8 cellular contexts compared by ENCODE assay signal in genomic region chr16:50265260-50265659, GRCh38. TPM values are rescaled to one million over a fixed set of nuclear protein-coding genes. Genes with fewer than 3 reads are reported as not detected.
DNase-seq lines count a peak whose midpoint lies in the region; ATAC-seq, FAIRE-seq and TF ChIP-seq lines count a peak whose summit lies in the region.

No MANE protein-coding gene starts in this region.

- ATAC-seq in GM18909 (IDR thresholded peaks at IDR 0.05; ENCODE audit: poor library complexity, unreplicated experiment), result no peak

- TF ChIP-seq POLR2A in GM12892 (IDR thresholded peaks at IDR 0.05; ENCODE audit: low read depth, low read length), result no peak

- H3K27me3 Mint-ChIP-seq in activated T-helper 2 cell treated with anti-CD3 and anti-CD28 coated beads, Interferon-gamma antibody, Interleukin-2, Interleukin-4, amounts not matched to agents 10 μg/mL and 5 μg/mL and 100 μg/mL, durations not matched to agents 14 hours and 24 hours and 36 hours (ENCODE audit: low read depth), result peaks cover 4% of the 10 kb centered on the region

- intact Hi-C loops in activated T-helper 2 cell treated with anti-CD3 and anti-CD28 coated beads, Interferon-gamma antibody, Interleukin-2, Interleukin-4, amounts not matched to agents 10 μg/mL and 5 μg/mL and 100 μg/mL, durations not matched to agents 14 hours and 24 hours and 36 hours (cut with micrococcal nuclease), result loop anchor here (5.0 kb wide), 3 partner anchors 47 to 482 kb away; no protein-coding TSS in a partner anchor

- H3K27ac Mint-ChIP-seq in activated T-helper 2 cell treated with anti-CD3 and anti-CD28 coated beads, Interferon-gamma antibody, Interleukin-2, Interleukin-4, amounts not matched to agents 10 μg/mL and 5 μg/mL and 100 μg/mL, durations not matched to agents 14 hours and 24 hours and 36 hours, result peak overlapping the region; percentile 68

- DNase-seq in AG09319 (ENCODE audit: extremely low read depth, low read depth) (no peak), GM12892 (ENCODE audit: insufficient read length) (no peak), NCI-H2171 (lab: John Stamatoyannopoulos, UW) (peak; percentile 52), mesenteric fat pad (ENCODE audit: low spot score) (peak; percentile 59), NCI-H1105 (lab: John Stamatoyannopoulos, UW) (no peak)
- peak; percentile 37 for DNase-seq in activated T-helper 2 cell treated with anti-CD3 and anti-CD28 coated beads, Interferon-gamma antibody, Interleukin-2, Interleukin-4, amounts not matched to agents 10 μg/mL and 5 μg/mL and 100 μg/mL, durations not matched to agents 14 hours and 24 hours and 36 hours (ENCODE audit: low spot score)
- DNase-seq in activated CD4-positive, CD25-positive, alpha-beta regulatory T cell (lab: John Stamatoyannopoulos, UW), result no peak

- peak; percentile 11 for TF ChIP-seq CTCF in AG09319 (IDR thresholded peaks at IDR 0.05; ENCODE audit: low read depth, low read length)

- H3K4me3 Mint-ChIP-seq in activated T-helper 2 cell treated with anti-CD3 and anti-CD28 coated beads, Interferon-gamma antibody, Interleukin-2, Interleukin-4, amounts not matched to agents 10 μg/mL and 5 μg/mL and 100 μg/mL, durations not matched to agents 14 hours and 24 hours and 36 hours (ENCODE audit: low read depth), result peak overlapping the region; percentile 50

- peak; percentile 73 for FAIRE-seq in GM12892 (lab: Jason Lieb, UNC)

- peaks cover 10% of the 10 kb centered on the region for H3K36me3 Mint-ChIP-seq in activated T-helper 2 cell treated with anti-CD3 and anti-CD28 coated beads, Interferon-gamma antibody, Interleukin-2, Interleukin-4, amounts not matched to agents 10 μg/mL and 5 μg/mL and 100 μg/mL, durations not matched to agents 14 hours and 24 hours and 36 hours (ENCODE audit: low read depth)

- H3K4me1 Mint-ChIP-seq in activated T-helper 2 cell treated with anti-CD3 and anti-CD28 coated beads, Interferon-gamma antibody, Interleukin-2, Interleukin-4, amounts not matched to agents 10 μg/mL and 5 μg/mL and 100 μg/mL, durations not matched to agents 14 hours and 24 hours and 36 hours (ENCODE audit: low read depth), result peaks cover 43% of the 10 kb centered on the region

- H3K9me3 Mint-ChIP-seq in activated T-helper 2 cell treated with anti-CD3 and anti-CD28 coated beads, Interferon-gamma antibody, Interleukin-2, Interleukin-4, amounts not matched to agents 10 μg/mL and 5 μg/mL and 100 μg/mL, durations not matched to agents 14 hours and 24 hours and 36 hours, result no peaks in the 10 kb centered on the region

RNA-seq across cellular contexts. Expression of gene ADCY7, which starts 1.1 kb away (rescaled TPM):
- 21.9 TPM for polyA plus RNA-seq in GM12892 (2012; ENCODE audit: missing spikeins)
- total RNA-seq in activated T-helper 2 cell treated with anti-CD3 and anti-CD28 coated beads, Interferon-gamma antibody, Interleukin-2, Interleukin-4, amounts not matched to agents 10 μg/mL and 5 μg/mL and 100 μg/mL, durations not matched to agents 14 hours and 24 hours and 36 hours, result 78.7 and 89.5 TPM in 2 replicates
- 26.8 TPM for total RNA-seq in mesenteric fat pad

Comparison
In these comparisons a context has a peak if more than half of its experiments do, and no peak if none do; other contexts are left out.
1. DNase-seq: peak in NCI-H2171 (single experiment), activated T-helper 2 cell treated with anti-CD3 and anti-CD28 coated beads, Interferon-gamma antibody, Interleukin-2, Interleukin-4, amounts not matched to agents 10 μg/mL and 5 μg/mL and 100 μg/mL, durations not matched to agents 14 hours and 24 hours and 36 hours (single experiment) and mesenteric fat pad (single experiment); none in AG09319 (single experiment), GM12892 (single experiment), activated CD4-positive, CD25-positive, alpha-beta regulatory T cell (0 of 4) and NCI-H1105 (single experiment).